ENCODE assay signal across 15 cellular contexts in the genomic region with DNA sequence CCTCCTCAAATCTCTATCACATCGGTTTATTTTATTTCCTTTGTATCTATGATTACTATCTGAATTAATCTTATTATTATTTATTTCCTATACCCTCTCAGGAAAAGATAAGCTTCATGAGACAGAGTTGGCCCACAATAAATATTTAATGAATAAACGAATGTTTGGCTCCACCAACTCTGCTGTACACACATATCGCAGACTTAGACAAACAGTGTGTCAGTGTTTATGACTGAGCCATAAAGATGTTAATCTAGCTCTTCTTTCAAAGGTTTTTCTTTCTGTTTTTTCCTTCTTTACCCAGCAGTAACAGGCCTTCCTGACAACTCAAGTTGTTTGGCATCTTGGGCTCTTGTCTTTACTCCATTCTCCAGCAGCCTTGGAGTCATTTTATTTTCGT.
"Had no signal": no experiment of that assay in that cellular context is flagged by ENCODE, and none has a peak within 500 bp of the region (broad histone marks: within the 10 kb centered on the region; RNA-seq: fewer than 3 reads in every experiment).

No MANE protein-coding gene starts in this region.

- H3K36me3 ChIP-seq: gastrocnemius medialis, sigmoid colon had no signal

- H3K27me3 ChIP-seq: body of pancreas, gastrocnemius medialis, sigmoid colon had no signal

- H3K9me3 ChIP-seq: body of pancreas, gastrocnemius medialis, sigmoid colon had no signal

- H3K27ac ChIP-seq: body of pancreas, gastrocnemius medialis, sigmoid colon had no signal

- DNase-seq: activated effector memory CD4-positive, alpha-beta T cell treated with anti-CD3 and anti-CD28 coated beads, Interleukin-2, amount 50 U/mL, for 16 hours; activated T-cell treated with anti-CD3 and anti-CD28 coated beads, Interleukin-2, amount 50 U/mL, for 24 hours; amniotic stem cell; body of pancreas; cortex of kidney; effector CD8-positive, alpha-beta T cell; gastrocnemius medialis; hippocampal formation; kidney glomerular epithelial cell; sigmoid colon; stimulated activated CD4-positive, alpha-beta T cell treated with anti-CD3 and anti-CD28 coated beads, Interleukin-12 subunit alpha, Interleukin-12 subunit beta, amount 100 ng/mL, for 4 hours; stimulated activated naive CD4-positive, alpha-beta T cell treated with Interleukin-2 at 50 U/mL for 16 hours had no signal

- ATAC-seq: activated CD4-positive, CD25-positive, alpha-beta regulatory T cell treated with anti-CD3 and anti-CD28 coated beads, Interleukin-2, amount 50 U/mL, for 24 hours; activated naive CD4-positive, alpha-beta T cell treated with anti-CD3 and anti-CD28 coated beads, Interleukin-2, amount 50 U/mL, for 72 hours; body of pancreas; gastrocnemius medialis; natural killer cell treated with Interleukin-12 subunit alpha and Interleukin-12 subunit beta and Interleukin-15 and Interleukin-18, amount 100 ng/mL, for 72 hours had no signal

- H3K4me1 ChIP-seq: body of pancreas, gastrocnemius medialis, sigmoid colon had no signal

- H3K4me3 ChIP-seq: body of pancreas, gastrocnemius medialis, sigmoid colon had no signal
